ENCODE assay signal across 3 cellular contexts in the genomic region with DNA sequence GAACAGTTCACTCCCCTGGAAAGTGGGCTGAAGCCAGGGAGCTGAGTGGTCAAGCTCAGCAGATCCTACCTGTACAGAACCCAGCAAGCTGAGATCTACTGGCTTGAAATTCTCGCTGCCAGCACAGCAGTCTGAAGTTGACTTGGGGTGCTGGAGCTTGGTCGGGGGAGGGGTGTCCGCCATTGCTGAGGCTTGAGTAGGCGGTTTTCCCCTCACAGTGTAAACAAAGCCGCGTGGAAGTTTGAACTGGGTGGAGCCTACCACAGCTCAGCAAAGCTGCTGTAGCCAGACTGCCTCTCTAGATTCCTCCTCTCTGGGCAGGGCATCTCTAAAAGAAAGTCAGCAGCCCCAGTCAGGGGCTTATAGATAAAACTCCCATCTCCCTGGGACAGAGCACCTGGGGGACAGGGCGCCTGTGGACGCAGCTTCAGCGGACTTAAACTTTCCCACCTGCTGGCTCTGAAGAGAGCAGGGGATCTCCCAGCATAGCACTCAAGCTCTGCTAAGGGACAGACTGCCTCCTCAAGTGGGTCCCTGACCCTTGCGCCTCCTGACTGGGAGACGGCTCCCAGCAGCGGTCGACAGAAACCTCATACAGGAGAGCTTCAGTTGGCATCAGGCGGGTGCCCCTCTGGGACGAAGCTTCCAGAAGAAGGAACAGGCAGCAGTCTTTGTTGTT.
A peak's percentile ranks its signal among the peaks of the same experiment; 100 is the strongest.
TF ChIP-seq lines count a peak whose summit lies in the region.
"Not testable (repeated sequence)": the region's sequence is repeated elsewhere in the genome, so short reads cannot be mapped to it uniquely, and the experiment has no call there.

No MANE protein-coding gene starts in this region.

TF ChIP-seq in K562, 482 proteins besides CTCF, POLR2A, EP300 and RAD21:
- 0 out of 2 replicates have a peak, but pooled peaks have one; percentile 12 for TF ChIP-seq CBFA2T2 (conservative IDR thresholded peaks at IDR 0.05)
- peak; percentile 29; the same call in 1 of the 2 replicates for TF ChIP-seq TAL1 (IDR thresholded peaks at IDR 0.05)
- TF ChIP-seq L3MBTL2 (IDR thresholded peaks at IDR 0.05) = peak; percentile 25; the same call in 1 of the 2 replicates
- TF ChIP-seq CBFA2T3 (IDR thresholded peaks at IDR 0.05) = 0 out of 2 replicates have a peak, but pooled peaks have one; percentile 29
- TF ChIP-seq, protein P1, sequence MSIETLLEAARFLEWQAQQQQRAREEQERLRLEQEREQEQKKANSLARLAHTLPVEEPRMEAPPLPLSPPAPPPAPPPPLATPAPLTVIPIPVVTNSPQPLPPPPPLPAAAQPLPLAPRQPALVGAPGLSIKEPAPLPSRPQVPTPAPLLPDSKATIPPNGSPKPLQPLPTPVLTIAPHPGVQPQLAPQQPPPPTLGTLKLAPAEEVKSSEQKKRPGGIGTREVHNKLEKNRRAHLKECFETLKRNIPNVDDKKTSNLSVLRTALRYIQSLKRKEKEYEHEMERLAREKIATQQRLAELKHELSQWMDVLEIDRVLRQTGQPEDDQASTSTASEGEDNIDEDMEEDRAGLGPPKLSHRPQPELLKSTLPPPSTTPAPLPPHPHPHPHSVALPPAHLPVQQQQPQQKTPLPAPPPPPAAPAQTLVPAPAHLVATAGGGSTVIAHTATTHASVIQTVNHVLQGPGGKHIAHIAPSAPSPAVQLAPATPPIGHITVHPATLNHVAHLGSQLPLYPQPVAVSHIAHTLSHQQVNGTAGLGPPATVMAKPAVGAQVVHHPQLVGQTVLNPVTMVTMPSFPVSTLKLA (conservative IDR thresholded peaks at IDR 0.05) = peak; percentile 93 to 95
- peak in 2 of 3 experiments; percentile 28 to 84 for TF ChIP-seq YY1 (IDR thresholded peaks at IDR 0.05; ENCODE audit: borderline replicate concordance in 1 of 3, control insufficient read depth in 1 of 3, extremely low read depth in 1 of 3, insufficient read depth in 3 of 3, insufficient read length in 1 of 3, insufficient replicate concordance in 2 of 3, low read depth in 1 of 3, low read length in 2 of 3)
- peak; percentile 95 for TF ChIP-seq FOXK2 (conservative IDR thresholded peaks at IDR 0.05 in 1 of 2, IDR thresholded peaks at IDR 0.05 in 1 of 2; ENCODE audit: low read depth in 2 of 2)
- TF ChIP-seq EGR1 (conservative IDR thresholded peaks at IDR 0.05) = peak; percentile 56
TF ChIP-seq in K562: peak in this region for 8; not testable (repeated sequence) for 474.

TF ChIP-seq in H1, 55 proteins besides CTCF, POLR2A, EP300 and RAD21:
- peak; percentile 57; the same call in 1 of the 2 replicates for TF ChIP-seq YY1 (IDR thresholded peaks at IDR 0.05; ENCODE audit: low read depth, low read length)
- TF ChIP-seq, protein P2, sequence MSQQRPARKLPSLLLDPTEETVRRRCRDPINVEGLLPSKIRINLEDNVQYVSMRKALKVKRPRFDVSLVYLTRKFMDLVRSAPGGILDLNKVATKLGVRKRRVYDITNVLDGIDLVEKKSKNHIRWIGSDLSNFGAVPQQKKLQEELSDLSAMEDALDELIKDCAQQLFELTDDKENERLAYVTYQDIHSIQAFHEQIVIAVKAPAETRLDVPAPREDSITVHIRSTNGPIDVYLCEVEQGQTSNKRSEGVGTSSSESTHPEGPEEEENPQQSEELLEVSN (IDR thresholded peaks at IDR 0.05) = 0 out of 2 replicates have a peak, but pooled peaks have one; percentile 5

TF ChIP-seq in HepG2, 621 proteins besides CTCF, POLR2A, EP300 and RAD21:
- TF ChIP-seq ZMYM4 (CRISPR knock-in tag; IDR thresholded peaks at IDR 0.05) = 0 out of 2 replicates have a peak, but pooled peaks have one; percentile 34
- TF ChIP-seq HOXA3 (CRISPR knock-in tag; IDR thresholded peaks at IDR 0.05) = peak; percentile 39; the same call in 1 of the 2 replicates
- 0 out of 2 replicates have a peak, but pooled peaks have one; percentile 45 for TF ChIP-seq ZNF891 (CRISPR knock-in tag; IDR thresholded peaks at IDR 0.05)
- TF ChIP-seq FOXA3 (CRISPR knock-in tag; IDR thresholded peaks at IDR 0.05) = peak; percentile 69
- TF ChIP-seq ZNF776 (CRISPR knock-in tag; IDR thresholded peaks at IDR 0.05) = 0 out of 2 replicates have a peak, but pooled peaks have one; percentile 17
- TF ChIP-seq, protein P3, sequence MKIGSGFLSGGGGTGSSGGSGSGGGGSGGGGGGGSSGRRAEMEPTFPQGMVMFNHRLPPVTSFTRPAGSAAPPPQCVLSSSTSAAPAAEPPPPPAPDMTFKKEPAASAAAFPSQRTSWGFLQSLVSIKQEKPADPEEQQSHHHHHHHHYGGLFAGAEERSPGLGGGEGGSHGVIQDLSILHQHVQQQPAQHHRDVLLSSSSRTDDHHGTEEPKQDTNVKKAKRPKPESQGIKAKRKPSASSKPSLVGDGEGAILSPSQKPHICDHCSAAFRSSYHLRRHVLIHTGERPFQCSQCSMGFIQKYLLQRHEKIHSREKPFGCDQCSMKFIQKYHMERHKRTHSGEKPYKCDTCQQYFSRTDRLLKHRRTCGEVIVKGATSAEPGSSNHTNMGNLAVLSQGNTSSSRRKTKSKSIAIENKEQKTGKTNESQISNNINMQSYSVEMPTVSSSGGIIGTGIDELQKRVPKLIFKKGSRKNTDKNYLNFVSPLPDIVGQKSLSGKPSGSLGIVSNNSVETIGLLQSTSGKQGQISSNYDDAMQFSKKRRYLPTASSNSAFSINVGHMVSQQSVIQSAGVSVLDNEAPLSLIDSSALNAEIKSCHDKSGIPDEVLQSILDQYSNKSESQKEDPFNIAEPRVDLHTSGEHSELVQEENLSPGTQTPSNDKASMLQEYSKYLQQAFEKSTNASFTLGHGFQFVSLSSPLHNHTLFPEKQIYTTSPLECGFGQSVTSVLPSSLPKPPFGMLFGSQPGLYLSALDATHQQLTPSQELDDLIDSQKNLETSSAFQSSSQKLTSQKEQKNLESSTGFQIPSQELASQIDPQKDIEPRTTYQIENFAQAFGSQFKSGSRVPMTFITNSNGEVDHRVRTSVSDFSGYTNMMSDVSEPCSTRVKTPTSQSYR (CRISPR knock-in tag; IDR thresholded peaks at IDR 0.05; ENCODE audit: borderline replicate concordance) = peak; percentile 55; the same call in 1 of the 2 replicates
- TF ChIP-seq MYC (CRISPR knock-in tag; IDR thresholded peaks at IDR 0.05; ENCODE audit: borderline replicate concordance) = peak; percentile 30; the same call in 1 of the 2 replicates
- TF ChIP-seq YY1 (IDR thresholded peaks at IDR 0.05; ENCODE audit: insufficient read depth, insufficient replicate concordance, low read depth, low read length) = peak; percentile 72
- TF ChIP-seq FOXA1 (IDR thresholded peaks at IDR 0.05) = not testable (repeated sequence)
- peak; percentile 65 for TF ChIP-seq FOXA1 (CRISPR knock-in tag; IDR thresholded peaks at IDR 0.05)
- TF ChIP-seq FOXK1 (CRISPR knock-in tag; IDR thresholded peaks at IDR 0.05; ENCODE audit: borderline replicate concordance, low read depth) = peak; percentile 32; the same call in 1 of the 2 replicates
- TF ChIP-seq, protein P4, sequence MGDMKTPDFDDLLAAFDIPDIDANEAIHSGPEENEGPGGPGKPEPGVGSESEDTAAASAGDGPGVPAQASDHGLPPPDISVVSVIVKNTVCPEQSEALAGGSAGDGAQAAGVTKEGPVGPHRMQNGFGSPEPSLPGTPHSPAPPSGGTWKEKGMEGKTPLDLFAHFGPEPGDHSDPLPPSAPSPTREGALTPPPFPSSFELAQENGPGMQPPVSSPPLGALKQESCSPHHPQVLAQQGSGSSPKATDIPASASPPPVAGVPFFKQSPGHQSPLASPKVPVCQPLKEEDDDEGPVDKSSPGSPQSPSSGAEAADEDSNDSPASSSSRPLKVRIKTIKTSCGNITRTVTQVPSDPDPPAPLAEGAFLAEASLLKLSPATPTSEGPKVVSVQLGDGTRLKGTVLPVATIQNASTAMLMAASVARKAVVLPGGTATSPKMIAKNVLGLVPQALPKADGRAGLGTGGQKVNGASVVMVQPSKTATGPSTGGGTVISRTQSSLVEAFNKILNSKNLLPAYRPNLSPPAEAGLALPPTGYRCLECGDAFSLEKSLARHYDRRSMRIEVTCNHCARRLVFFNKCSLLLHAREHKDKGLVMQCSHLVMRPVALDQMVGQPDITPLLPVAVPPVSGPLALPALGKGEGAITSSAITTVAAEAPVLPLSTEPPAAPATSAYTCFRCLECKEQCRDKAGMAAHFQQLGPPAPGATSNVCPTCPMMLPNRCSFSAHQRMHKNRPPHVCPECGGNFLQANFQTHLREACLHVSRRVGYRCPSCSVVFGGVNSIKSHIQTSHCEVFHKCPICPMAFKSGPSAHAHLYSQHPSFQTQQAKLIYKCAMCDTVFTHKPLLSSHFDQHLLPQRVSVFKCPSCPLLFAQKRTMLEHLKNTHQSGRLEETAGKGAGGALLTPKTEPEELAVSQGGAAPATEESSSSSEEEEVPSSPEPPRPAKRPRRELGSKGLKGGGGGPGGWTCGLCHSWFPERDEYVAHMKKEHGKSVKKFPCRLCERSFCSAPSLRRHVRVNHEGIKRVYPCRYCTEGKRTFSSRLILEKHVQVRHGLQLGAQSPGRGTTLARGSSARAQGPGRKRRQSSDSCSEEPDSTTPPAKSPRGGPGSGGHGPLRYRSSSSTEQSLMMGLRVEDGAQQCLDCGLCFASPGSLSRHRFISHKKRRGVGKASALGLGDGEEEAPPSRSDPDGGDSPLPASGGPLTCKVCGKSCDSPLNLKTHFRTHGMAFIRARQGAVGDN (CRISPR knock-in tag; IDR thresholded peaks at IDR 0.05) = peak; percentile 53; the same call in 1 of the 2 replicates
- TF ChIP-seq HDAC1 (CRISPR knock-in tag; IDR thresholded peaks at IDR 0.05) = 0 out of 2 replicates have a peak, but pooled peaks have one; percentile 33
